In the genomic region with DNA sequence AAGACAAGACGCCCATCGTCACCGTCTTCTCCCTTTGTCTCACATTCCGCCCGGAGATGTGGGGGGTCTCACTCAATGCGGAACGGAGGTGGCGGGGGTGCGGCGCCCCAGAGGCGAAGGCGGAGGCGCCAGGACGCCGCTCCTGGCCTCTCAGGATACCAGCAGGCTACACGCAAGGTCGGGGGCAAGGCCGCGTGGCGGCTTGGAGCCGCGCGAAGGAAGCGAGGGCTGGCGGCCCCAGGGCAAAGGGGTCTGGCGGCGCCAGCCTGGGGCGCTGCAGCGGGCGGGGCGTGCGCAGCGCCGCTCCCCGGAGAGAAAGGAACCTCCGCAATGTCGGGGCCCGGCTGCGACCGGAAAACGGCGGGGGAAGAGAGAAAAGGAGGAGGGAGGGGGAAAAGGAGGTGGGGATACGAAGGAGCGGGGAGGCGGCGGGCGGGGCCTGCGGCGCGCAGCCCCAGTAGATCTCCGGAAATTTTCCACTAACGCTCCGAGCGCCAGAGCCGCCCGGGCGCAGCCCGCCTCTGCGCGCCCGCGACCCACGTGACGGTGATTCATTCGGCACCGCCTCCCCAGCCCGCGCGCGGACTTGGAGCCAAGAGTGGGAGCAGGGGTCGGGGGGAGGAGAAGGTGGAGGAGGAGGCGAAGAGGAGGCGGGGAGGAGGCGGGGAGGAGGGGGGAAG, we compare ENCODE assay signal across 8 cellular contexts. TPM values are rescaled to one million over a fixed set of nuclear protein-coding genes. Genes with fewer than 3 reads are reported as not detected.
A peak's percentile ranks its signal among the peaks of the same experiment; 100 is the strongest.
DNase-seq lines count a peak whose midpoint lies in the region; ATAC-seq and TF ChIP-seq lines count a peak whose summit lies in the region.

No MANE protein-coding gene starts in this region.

- H3K27me3 ChIP-seq in Panc1 (ENCODE audit: control insufficient read depth, insufficient read depth, low read length): no peaks in the 10 kb centered on the region

- H3K27me3 Mint-ChIP-seq in activated T-helper 1 cell treated with anti-CD3 and anti-CD28 coated beads, Interleukin-12 subunit alpha, Interleukin-12 subunit beta, Interleukin-2, Interleukin-4 antibody, amounts not matched to agents 30 ng/mL and 10 ng/mL and 1 ng/mL, durations not matched to agents 14 hours and 24 hours and 36 hours (ENCODE audit: insufficient read depth): no peaks in the 10 kb centered on the region
- H3K27me3 Mint-ChIP-seq in naive thymus-derived CD8-positive, alpha-beta T cell: no peaks in the 10 kb centered on the region
- H3K27me3 Mint-ChIP-seq in stimulated activated naive B cell treated with anti-CD40 and anti-IgM and Interleukin-4, amounts not matched to agents 10 μg/mL and 1 μg/mL and 100 μg/mL, for 72 hours: no peaks in the 10 kb centered on the region

- TF ChIP-seq CTCF in Panc1 (IDR thresholded peaks at IDR 0.05): peak; percentile 41

- in situ Hi-C loops in Panc1 (cut with HindIII; ENCODE audit: low pct_unique_long_range_greater_than_20kb, low sequenced_read_pairs): no loop called here

- no peaks in the 10 kb centered on the region for H3K9me3 Mint-ChIP-seq in activated T-helper 1 cell treated with anti-CD3 and anti-CD28 coated beads, Interleukin-12 subunit alpha, Interleukin-12 subunit beta, Interleukin-2, Interleukin-4 antibody, amounts not matched to agents 30 ng/mL and 10 ng/mL and 1 ng/mL, durations not matched to agents 14 hours and 24 hours and 36 hours
- H3K9me3 Mint-ChIP-seq in naive thymus-derived CD8-positive, alpha-beta T cell: no peaks in the 10 kb centered on the region
- H3K9me3 Mint-ChIP-seq in stimulated activated naive B cell treated with anti-CD40 and anti-IgM and Interleukin-4, amounts not matched to agents 10 μg/mL and 1 μg/mL and 100 μg/mL, for 72 hours: no peaks in the 10 kb centered on the region

- H3K4me1 Mint-ChIP-seq in activated T-helper 1 cell treated with anti-CD3 and anti-CD28 coated beads, Interleukin-12 subunit alpha, Interleukin-12 subunit beta, Interleukin-2, Interleukin-4 antibody, amounts not matched to agents 30 ng/mL and 10 ng/mL and 1 ng/mL, durations not matched to agents 14 hours and 24 hours and 36 hours (ENCODE audit: low read depth): peaks cover 54% of the 10 kb centered on the region
- H3K4me1 Mint-ChIP-seq in naive thymus-derived CD8-positive, alpha-beta T cell: peaks cover 16 to 51% (median 41%) of the 10 kb centered on the region in 4 donors
- peaks cover 26 to 39% of the 10 kb centered on the region in 2 donors for H3K4me1 Mint-ChIP-seq in stimulated activated naive B cell treated with anti-CD40 and anti-IgM and Interleukin-4, amounts not matched to agents 10 μg/mL and 1 μg/mL and 100 μg/mL, for 72 hours

- peak overlapping the region; percentile 84 for H3K4me3 Mint-ChIP-seq in activated T-helper 1 cell treated with anti-CD3 and anti-CD28 coated beads, Interleukin-12 subunit alpha, Interleukin-12 subunit beta, Interleukin-2, Interleukin-4 antibody, amounts not matched to agents 30 ng/mL and 10 ng/mL and 1 ng/mL, durations not matched to agents 14 hours and 24 hours and 36 hours
- peak overlapping the region; percentile 85 to 95 (median 90) for H3K4me3 Mint-ChIP-seq in naive thymus-derived CD8-positive, alpha-beta T cell
- H3K4me3 Mint-ChIP-seq in stimulated activated naive B cell treated with anti-CD40 and anti-IgM and Interleukin-4, amounts not matched to agents 10 μg/mL and 1 μg/mL and 100 μg/mL, for 72 hours: peak overlapping the region; percentile 85 to 96

- H3K36me3 Mint-ChIP-seq in activated T-helper 1 cell treated with anti-CD3 and anti-CD28 coated beads, Interleukin-12 subunit alpha, Interleukin-12 subunit beta, Interleukin-2, Interleukin-4 antibody, amounts not matched to agents 30 ng/mL and 10 ng/mL and 1 ng/mL, durations not matched to agents 14 hours and 24 hours and 36 hours (ENCODE audit: low read depth): peaks cover 4% of the 10 kb centered on the region
- no peaks in the 10 kb centered on the region for H3K36me3 Mint-ChIP-seq in naive thymus-derived CD8-positive, alpha-beta T cell
- H3K36me3 Mint-ChIP-seq in stimulated activated naive B cell treated with anti-CD40 and anti-IgM and Interleukin-4, amounts not matched to agents 10 μg/mL and 1 μg/mL and 100 μg/mL, for 72 hours: no peaks in the 10 kb centered on the region

- CTCF ChIA-PET in Panc1 (lab: Charles Lee): no interaction called here

- BruUV-seq in Panc1 (replicated peaks; lab: Mats Ljungman, UMichigan): no TSS peak

- peak; percentile 67 for ATAC-seq in GM21825 (IDR thresholded peaks at IDR 0.05; ENCODE audit: unreplicated experiment)
- peak; percentile 88 for ATAC-seq in Panc1
- ATAC-seq in naive thymus-derived CD8-positive, alpha-beta T cell: peak; percentile 77 to 82
- peak; percentile 77 to 82 for ATAC-seq in stimulated activated naive B cell treated with anti-CD40 and anti-IgM and Interleukin-4, amounts not matched to agents 10 μg/mL and 1 μg/mL and 100 μg/mL, for 72 hours (replicated peaks)

- intact Hi-C loops in Panc1 (cut with micrococcal nuclease; ENCODE audit: unreplicated experiment): no loop called here
- intact Hi-C loops in activated T-helper 1 cell treated with anti-CD3 and anti-CD28 coated beads, Interleukin-12 subunit alpha, Interleukin-12 subunit beta, Interleukin-2, Interleukin-4 antibody, amounts not matched to agents 30 ng/mL and 10 ng/mL and 1 ng/mL, durations not matched to agents 14 hours and 24 hours and 36 hours (cut with micrococcal nuclease): loop anchor here (1.0 to 10.0 kb wide), 9 partner anchors 11 to 1012 kb away; a partner anchor contains a TSS

- H3K36me3 ChIP-seq in KOPT-K1 (ENCODE audit: insufficient read depth, low read length): no peaks in the 10 kb centered on the region
- no peaks in the 10 kb centered on the region; the same call in 1 of the 2 replicates for H3K36me3 ChIP-seq in Panc1 (ENCODE audit: control insufficient read depth, insufficient read depth, low read length)

- H3K9me3 ChIP-seq in KOPT-K1 (ENCODE audit: insufficient read depth, low read length, poor library complexity, severe bottlenecking) (no peaks in the 10 kb centered on the region), Panc1 (ENCODE audit: control insufficient read depth, insufficient read depth, low read depth, low read length) (no peaks in the 10 kb centered on the region)

- peak overlapping the region; percentile 60 to 72 for H3K4me3 ChIP-seq in Panc1 (ENCODE audit: low read depth in 2 of 2, low read length in 2 of 2)

- POLR2A ChIA-PET in Panc1 (lab: Charles Lee): no interaction called here
- POLR2A ChIA-PET in naive thymus-derived CD8-positive, alpha-beta T cell (lab: Charles Lee): interaction anchor here (0.8 to 4.1 kb wide), 7 partner anchors 8 to 278 kb away, joined by 3 to 45 read pairs (median 5); a partner anchor contains a TSS

- peak overlapping the region; percentile 98 for H3K27ac ChIP-seq in KOPT-K1 (ENCODE audit: low read depth, low read length, poor library complexity, severe bottlenecking)
- H3K27ac ChIP-seq in Panc1 (ENCODE audit: low read length): peak overlapping the region; percentile 95

- peak; percentile 98 for DNase-seq in Daoy (ENCODE audit: low read depth)
- no peak for DNase-seq in Panc1 (ENCODE audit: low read depth, low spot score)
- peak; percentile 95 for DNase-seq in activated T-helper 1 cell treated with anti-CD3 and anti-CD28 coated beads, Interleukin-12 subunit alpha, Interleukin-12 subunit beta, Interleukin-2, Interleukin-4 antibody, amounts not matched to agents 30 ng/mL and 10 ng/mL and 1 ng/mL, durations not matched to agents 14 hours and 24 hours and 36 hours (ENCODE audit: low spot score)
- DNase-seq in fibroblast of gingiva (ENCODE audit: low read depth): peak; percentile 98
- DNase-seq in naive thymus-derived CD8-positive, alpha-beta T cell: peak; percentile 81 to 93 (median 89)
- DNase-seq in stimulated activated naive B cell treated with anti-CD40 and anti-IgM and Interleukin-4, amounts not matched to agents 10 μg/mL and 1 μg/mL and 100 μg/mL, for 72 hours: peak; percentile 93

- H3K4me1 ChIP-seq in Panc1 (ENCODE audit: control insufficient read depth, insufficient read depth, low read length): peaks cover 54% of the 10 kb centered on the region

- peak overlapping the region; percentile 92 for H3K27ac Mint-ChIP-seq in activated T-helper 1 cell treated with anti-CD3 and anti-CD28 coated beads, Interleukin-12 subunit alpha, Interleukin-12 subunit beta, Interleukin-2, Interleukin-4 antibody, amounts not matched to agents 30 ng/mL and 10 ng/mL and 1 ng/mL, durations not matched to agents 14 hours and 24 hours and 36 hours
- peak overlapping the region; percentile 85 to 99 (median 96) for H3K27ac Mint-ChIP-seq in naive thymus-derived CD8-positive, alpha-beta T cell
- H3K27ac Mint-ChIP-seq in stimulated activated naive B cell treated with anti-CD40 and anti-IgM and Interleukin-4, amounts not matched to agents 10 μg/mL and 1 μg/mL and 100 μg/mL, for 72 hours: peak overlapping the region; percentile 99

RNA-seq across cellular contexts. Expression of a gene that starts 10.5 kb away (rescaled TPM):
- total RNA-seq in Daoy (2014; rRNA removed; shearing (Covaris generic)): 361 and 424 TPM in 2 replicates
- 341 TPM for total RNA-seq in Panc1 (2021; ENCODE audit: unreplicated experiment)
- 122 TPM for polyA plus RNA-seq in Panc1 (2012; ENCODE audit: insufficient read length)
- total RNA-seq in activated T-helper 1 cell treated with anti-CD3 and anti-CD28 coated beads, Interleukin-12 subunit alpha, Interleukin-12 subunit beta, Interleukin-2, Interleukin-4 antibody, amounts not matched to agents 30 ng/mL and 10 ng/mL and 1 ng/mL, durations not matched to agents 14 hours and 24 hours and 36 hours: 157 and 161 TPM in 2 replicates
- 100 to 1,000 TPM; 351 to 368 TPM for total RNA-seq in naive thymus-derived CD8-positive, alpha-beta T cell
- polyA plus RNA-seq in naive thymus-derived CD8-positive, alpha-beta T cell: 10 to 100 TPM; 52.0 to 96.1 (median 57.4) TPM
